ENCODE assay signal across 12 cellular contexts in the genomic region with DNA sequence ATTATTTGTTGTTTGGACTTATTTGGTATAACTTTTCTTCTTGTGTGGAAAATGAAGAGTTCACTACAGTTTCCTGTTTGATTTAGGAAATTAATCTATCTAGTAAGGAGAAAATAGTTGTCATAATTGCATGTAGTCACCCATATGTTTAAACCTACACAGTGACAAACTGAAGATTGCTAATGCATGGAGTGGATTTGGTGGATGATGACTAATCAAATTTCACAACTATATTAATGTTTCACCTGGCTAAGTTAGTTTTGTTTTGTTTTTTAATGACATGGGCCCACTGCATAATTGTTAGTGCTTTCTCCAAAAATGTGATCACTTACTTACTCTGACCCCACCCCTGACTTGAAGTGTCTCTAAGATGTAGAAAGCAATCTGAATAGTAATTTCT.
"Had no signal": no experiment of that assay in that cellular context is flagged by ENCODE, and none has a peak within 500 bp of the region (broad histone marks: within the 10 kb centered on the region; RNA-seq: fewer than 3 reads in every experiment).

No MANE protein-coding gene starts in this region.

- DNase-seq: activated CD4-positive, alpha-beta T cell treated with anti-CD3 and anti-CD28 coated beads for 1 hour; activated CD4-positive, alpha-beta T cell treated with anti-CD3 and anti-CD28 coated beads, Interleukin-2, amount 50 U/mL, for 48 hours; activated naive CD4-positive, alpha-beta T cell treated with anti-CD3 and anti-CD28 coated beads for 36 hours; left cardiac atrium; lower lobe of right lung; psoas muscle; stimulated activated naive CD8-positive, alpha-beta T cell treated with anti-CD3 and anti-CD28 coated beads, Interleukin-15, amount 100 ng/mL, for 72 hours had no signal

- H3K36me3 ChIP-seq: cardiac muscle cell, lower lobe of right lung had no signal

- FAIRE-seq: astrocyte, endometrium had no signal

- H3K27me3 ChIP-seq: cardiac muscle cell had no signal

- H3K4me1 ChIP-seq: lower lobe of right lung, psoas muscle had no signal

- H3K9me3 ChIP-seq: lower lobe of right lung, psoas muscle had no signal

- ATAC-seq: esophagus mucosa; left cardiac atrium; lower lobe of right lung; psoas muscle; sciatic nerve; stimulated activated naive CD8-positive, alpha-beta T cell treated with anti-CD3 and anti-CD28 coated beads, Interleukin-15, amount 100 ng/mL, for 72 hours had no signal

- H3K27ac ChIP-seq: cardiac muscle cell, lower lobe of right lung, psoas muscle had no signal

- H3K4me3 ChIP-seq: cardiac muscle cell, lower lobe of right lung, psoas muscle had no signal
